Comparison of ENCODE assay signal across 22 cellular contexts in the genomic region with DNA sequence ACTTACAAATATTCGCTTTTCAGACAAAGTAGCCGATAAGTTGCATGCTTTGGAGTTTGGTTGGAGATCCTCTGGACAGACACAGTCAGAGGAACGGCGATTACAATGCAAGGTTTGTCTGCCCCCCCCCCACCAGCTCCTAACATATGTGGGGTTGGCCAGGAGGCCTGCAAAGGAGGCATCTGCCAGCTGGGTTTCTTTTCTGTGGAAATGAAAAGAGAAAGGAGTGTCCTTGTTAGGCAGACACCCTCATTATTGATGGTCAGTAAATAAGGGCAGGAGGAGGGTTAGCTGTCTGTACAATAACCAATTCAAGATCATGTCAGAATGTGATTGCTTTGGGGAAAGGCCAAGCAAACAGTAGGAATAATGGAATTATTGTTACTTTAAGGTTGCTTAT. TPM values are rescaled to one million over a fixed set of nuclear protein-coding genes. Genes with fewer than 3 reads are reported as not detected.
A peak's percentile ranks its signal among the peaks of the same experiment; 100 is the strongest.
DNase-seq lines count a peak whose midpoint lies in the region; ATAC-seq and TF ChIP-seq lines count a peak whose summit lies in the region.
"Had no signal": no experiment of that assay in that cellular context is flagged by ENCODE, and none has a peak within 500 bp of the region (broad histone marks: within the 10 kb centered on the region; RNA-seq: fewer than 3 reads in every experiment).

No MANE protein-coding gene starts in this region.

- no peaks in the 10 kb centered on the region for H3K36me3 Mint-ChIP-seq in activated T-helper 2 cell treated with anti-CD3 and anti-CD28 coated beads, Interferon-gamma antibody, Interleukin-2, Interleukin-4, amounts not matched to agents 10 μg/mL and 5 μg/mL and 100 μg/mL, durations not matched to agents 14 hours and 24 hours and 36 hours (ENCODE audit: low read depth)
- H3K36me3 Mint-ChIP-seq: activated naive CD4-positive, alpha-beta T cell treated with anti-CD3 and anti-CD28 coated beads, Interleukin-2, amount 10 ng/mL, durations not matched to agents 7 days and 5 days had no signal

- peaks cover 9% of the 10 kb centered on the region for H3K9me3 Mint-ChIP-seq in activated T-helper 2 cell treated with anti-CD3 and anti-CD28 coated beads, Interferon-gamma antibody, Interleukin-2, Interleukin-4, amounts not matched to agents 10 μg/mL and 5 μg/mL and 100 μg/mL, durations not matched to agents 14 hours and 24 hours and 36 hours

- no peaks in the 10 kb centered on the region for H3K9me3 ChIP-seq in mucosa of descending colon
- H3K9me3 ChIP-seq: lower lobe of right lung, transverse colon had no signal

- H3K27me3 Mint-ChIP-seq in activated T-helper 2 cell treated with anti-CD3 and anti-CD28 coated beads, Interferon-gamma antibody, Interleukin-2, Interleukin-4, amounts not matched to agents 10 μg/mL and 5 μg/mL and 100 μg/mL, durations not matched to agents 14 hours and 24 hours and 36 hours (ENCODE audit: low read depth): peaks cover 10% of the 10 kb centered on the region
- H3K27me3 Mint-ChIP-seq: activated naive CD4-positive, alpha-beta T cell treated with anti-CD3 and anti-CD28 coated beads, Interleukin-2, amount 10 ng/mL, durations not matched to agents 7 days and 5 days; activated T-cell treated with anti-CD3 and anti-CD28 coated beads, Interleukin-2, amount 50 U/mL, for 24 hours; T-cell had no signal

- H3K36me3 ChIP-seq in mucosa of descending colon (ENCODE audit: low read depth): no peaks in the 10 kb centered on the region
- H3K36me3 ChIP-seq: lower lobe of right lung, transverse colon had no signal

- H3K4me3 Mint-ChIP-seq in activated T-helper 2 cell treated with anti-CD3 and anti-CD28 coated beads, Interferon-gamma antibody, Interleukin-2, Interleukin-4, amounts not matched to agents 10 μg/mL and 5 μg/mL and 100 μg/mL, durations not matched to agents 14 hours and 24 hours and 36 hours (ENCODE audit: low read depth): no peak overlapping the region
- H3K4me3 Mint-ChIP-seq: activated naive CD4-positive, alpha-beta T cell treated with anti-CD3 and anti-CD28 coated beads, Interleukin-2, amount 10 ng/mL, durations not matched to agents 7 days and 5 days; activated T-cell treated with anti-CD3 and anti-CD28 coated beads, Interleukin-2, amount 50 U/mL, for 24 hours; T-cell had no signal

- H3K4me1 Mint-ChIP-seq in activated T-helper 2 cell treated with anti-CD3 and anti-CD28 coated beads, Interferon-gamma antibody, Interleukin-2, Interleukin-4, amounts not matched to agents 10 μg/mL and 5 μg/mL and 100 μg/mL, durations not matched to agents 14 hours and 24 hours and 36 hours (ENCODE audit: low read depth): peaks cover 11% of the 10 kb centered on the region

- ATAC-seq in mucosa of descending colon (no peak), HG03432 (IDR thresholded peaks at IDR 0.05; ENCODE audit: unreplicated experiment) (no peak)
- ATAC-seq: lower lobe of right lung; stimulated activated naive CD8-positive, alpha-beta T cell treated with anti-CD3 and anti-CD28 coated beads, Interleukin-15, Interleukin-2, amounts not matched to agents 100 U/mL and 50 U/mL, for 24 hours; T-cell had no signal

- no peak for TF ChIP-seq CTCF in mucosa of descending colon (IDR thresholded peaks at IDR 0.05)

- H3K4me3 ChIP-seq in mucosa of descending colon: no peak overlapping the region
- H3K4me3 ChIP-seq: lower lobe of right lung, transverse colon had no signal

- H3K27ac Mint-ChIP-seq in activated T-helper 2 cell treated with anti-CD3 and anti-CD28 coated beads, Interferon-gamma antibody, Interleukin-2, Interleukin-4, amounts not matched to agents 10 μg/mL and 5 μg/mL and 100 μg/mL, durations not matched to agents 14 hours and 24 hours and 36 hours: no peak overlapping the region
- H3K27ac Mint-ChIP-seq: activated T-cell treated with anti-CD3 and anti-CD28 coated beads, Interleukin-2, amount 50 U/mL, for 24 hours; T-cell had no signal

- intact Hi-C loops in mucosa of descending colon (cut with DNase I, micrococcal nuclease): no loop called here
- intact Hi-C loops in activated T-helper 2 cell treated with anti-CD3 and anti-CD28 coated beads, Interferon-gamma antibody, Interleukin-2, Interleukin-4, amounts not matched to agents 10 μg/mL and 5 μg/mL and 100 μg/mL, durations not matched to agents 14 hours and 24 hours and 36 hours (cut with micrococcal nuclease): no loop called here

- DNase-seq in DMS 273 treated with DMSO at 0.1 percent for 48 hours (lab: John Stamatoyannopoulos, UW): peak; percentile 16
- DNase-seq in NCI-H748 treated with DMSO at 0.1 percent for 48 hours (lab: John Stamatoyannopoulos, UW): peak; percentile 32
- peak; percentile 78 for DNase-seq in epidermal melanocyte (ENCODE audit: insufficient read length, low spot score)
- peak in 50 of 56 donors; percentile 2 to 86 (median 48) for DNase-seq in nucleus accumbens (lab: John Stamatoyannopoulos, UW)
- no peak for DNase-seq in mucosa of descending colon
- no peak for DNase-seq in NOMO-1 (lab: John Stamatoyannopoulos, UW; ENCODE audit: unreplicated experiment in 2 of 2)
- no peak for DNase-seq in activated T-helper 2 cell treated with anti-CD3 and anti-CD28 coated beads, Interferon-gamma antibody, Interleukin-2, Interleukin-4, amounts not matched to agents 10 μg/mL and 5 μg/mL and 100 μg/mL, durations not matched to agents 14 hours and 24 hours and 36 hours (ENCODE audit: low spot score)
- DNase-seq: activated CD4-positive, alpha-beta T cell treated with anti-CD3 and anti-CD28 coated beads for 1 hour; activated CD8-positive, alpha-beta memory T cell treated with anti-CD3 and anti-CD28 coated beads for 24 hours; activated naive CD4-positive, alpha-beta T cell treated with anti-CD3 and anti-CD28 coated beads, Interleukin-2, amount 10 ng/mL, durations not matched to agents 7 days and 5 days; activated T-cell treated with anti-CD3 and anti-CD28 coated beads, Interleukin-2, amount 50 U/mL, for 24 hours; IMR-90; lower lobe of right lung; NCI-H1105 treated with DMSO at 0.1 percent for 48 hours; NCI-H2171; NCI-H82; SIG-M5; stimulated activated CD4-positive, alpha-beta T cell treated with anti-CD3 and anti-CD28 coated beads, Interleukin-4, amount 100 ng/mL, for 24 hours; stimulated activated naive CD8-positive, alpha-beta T cell treated with anti-CD3 and anti-CD28 coated beads, Interleukin-15, Interleukin-2, amounts not matched to agents 100 U/mL and 50 U/mL, for 24 hours; T-cell; transverse colon had no signal

- H3K4me1 ChIP-seq in mucosa of descending colon (ENCODE audit: low read depth): no peaks in the 10 kb centered on the region
- H3K4me1 ChIP-seq: lower lobe of right lung, transverse colon had no signal

RNA-seq across cellular contexts. Expression of a gene that starts 49.1 kb away (rescaled TPM):
- 10 to 100 TPM; 18.5 to 20.7 (median 18.6) TPM for total RNA-seq in mucosa of descending colon
- 18.5 and 19.1 TPM in 2 replicates for total RNA-seq in activated T-helper 2 cell treated with anti-CD3 and anti-CD28 coated beads, Interferon-gamma antibody, Interleukin-2, Interleukin-4, amounts not matched to agents 10 μg/mL and 5 μg/mL and 100 μg/mL, durations not matched to agents 14 hours and 24 hours and 36 hours

Comparison
In these comparisons a context has a peak if more than half of its experiments do, and no peak if none do; other contexts are left out.
1. DNase-seq: peak in DMS 273 treated with DMSO at 0.1 percent for 48 hours (single experiment), NCI-H748 treated with DMSO at 0.1 percent for 48 hours (single experiment), epidermal melanocyte (single experiment) and nucleus accumbens (50 of 56); none in mucosa of descending colon (0 of 3), NOMO-1 (0 of 2) and activated T-helper 2 cell treated with anti-CD3 and anti-CD28 coated beads, Interferon-gamma antibody, Interleukin-2, Interleukin-4, amounts not matched to agents 10 μg/mL and 5 μg/mL and 100 μg/mL, durations not matched to agents 14 hours and 24 hours and 36 hours (single experiment).